Comparison of ENCODE assay signal across 5 cellular contexts in the genomic region with DNA sequence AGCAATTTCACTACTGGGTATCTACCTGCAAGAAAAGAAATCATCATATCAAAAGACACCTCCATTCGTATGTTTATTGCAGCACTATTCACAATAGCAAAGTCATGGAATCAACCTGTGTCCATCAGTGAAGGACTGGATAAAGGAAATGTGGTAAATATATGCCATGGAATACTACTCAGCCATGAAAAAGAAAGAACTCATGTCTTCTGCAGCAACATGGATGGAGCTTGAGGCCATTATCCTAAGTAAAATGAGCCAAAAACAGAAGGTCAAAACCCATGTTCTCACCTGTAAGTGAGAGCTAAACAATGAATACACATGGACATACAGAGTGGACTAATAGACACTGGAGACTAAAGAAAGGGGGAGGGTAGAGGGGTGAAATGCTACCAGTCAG.
TF ChIP-seq lines count a peak whose summit lies in the region.

No MANE protein-coding gene starts in this region.

TF ChIP-seq in SK-N-SH treated with all-trans-retinoic acid at 6 μM for 48 hours, 23 proteins besides CTCF, POLR2A, EP300 and RAD21:
- TF ChIP-seq ZFP3 (CRISPR knock-in tag; IDR thresholded peaks at IDR 0.05) (no peak), ZNF8 (CRISPR knock-in tag; IDR thresholded peaks at IDR 0.05) (0 out of 2 replicates have a peak, but pooled peaks have one; percentile 25), ISL1 (CRISPR knock-in tag; IDR thresholded peaks at IDR 0.05) (no peak), ESRRG (CRISPR knock-in tag; IDR thresholded peaks at IDR 0.05) (no peak), OSR1 (CRISPR knock-in tag; IDR thresholded peaks at IDR 0.05) (no peak)

TF ChIP-seq in SK-N-SH, 30 proteins besides CTCF, POLR2A, EP300 and RAD21 (continues in another document):
- TF ChIP-seq JUND (IDR thresholded peaks at IDR 0.05) (no peak), MXI1 (IDR thresholded peaks at IDR 0.05; ENCODE audit: low read depth, low read length) (no peak), GATA2 (CRISPR knock-in tag; IDR thresholded peaks at IDR 0.05) (no peak), NFIC (IDR thresholded peaks at IDR 0.05; ENCODE audit: borderline replicate concordance) (no peak), FOXM1 (IDR thresholded peaks at IDR 0.05; ENCODE audit: low read depth) (no peak), EZH2phosphoT487 (IDR thresholded peaks at IDR 0.05; ENCODE audit: borderline replicate concordance, low read depth) (no peak), USF1 (IDR thresholded peaks at IDR 0.05; ENCODE audit: borderline replicate concordance, low read depth) (no peak), TCF12 (IDR thresholded peaks at IDR 0.05) (no peak)
- TF ChIP-seq, protein P1, sequence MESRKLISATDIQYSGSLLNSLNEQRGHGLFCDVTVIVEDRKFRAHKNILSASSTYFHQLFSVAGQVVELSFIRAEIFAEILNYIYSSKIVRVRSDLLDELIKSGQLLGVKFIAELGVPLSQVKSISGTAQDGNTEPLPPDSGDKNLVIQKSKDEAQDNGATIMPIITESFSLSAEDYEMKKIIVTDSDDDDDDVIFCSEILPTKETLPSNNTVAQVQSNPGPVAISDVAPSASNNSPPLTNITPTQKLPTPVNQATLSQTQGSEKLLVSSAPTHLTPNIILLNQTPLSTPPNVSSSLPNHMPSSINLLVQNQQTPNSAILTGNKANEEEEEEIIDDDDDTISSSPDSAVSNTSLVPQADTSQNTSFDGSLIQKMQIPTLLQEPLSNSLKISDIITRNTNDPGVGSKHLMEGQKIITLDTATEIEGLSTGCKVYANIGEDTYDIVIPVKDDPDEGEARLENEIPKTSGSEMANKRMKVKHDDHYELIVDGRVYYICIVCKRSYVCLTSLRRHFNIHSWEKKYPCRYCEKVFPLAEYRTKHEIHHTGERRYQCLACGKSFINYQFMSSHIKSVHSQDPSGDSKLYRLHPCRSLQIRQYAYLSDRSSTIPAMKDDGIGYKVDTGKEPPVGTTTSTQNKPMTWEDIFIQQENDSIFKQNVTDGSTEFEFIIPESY (IDR thresholded peaks at IDR 0.05; ENCODE audit: borderline replicate concordance, low read depth), result no peak
- TF ChIP-seq, protein P2, sequence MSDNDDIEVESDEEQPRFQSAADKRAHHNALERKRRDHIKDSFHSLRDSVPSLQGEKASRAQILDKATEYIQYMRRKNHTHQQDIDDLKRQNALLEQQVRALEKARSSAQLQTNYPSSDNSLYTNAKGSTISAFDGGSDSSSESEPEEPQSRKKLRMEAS (IDR thresholded peaks at IDR 0.05; ENCODE audit: low read depth), result no peak

TF ChIP-seq in HEK293, 187 proteins besides CTCF, POLR2A, EP300 and RAD21:
- TF ChIP-seq ZNF146 (tag by site-specific recombination; IDR thresholded peaks at IDR 0.05) (peak; percentile 75), ZNF645 (tag by site-specific recombination; IDR thresholded peaks at IDR 0.05) (no peak)
- TF ChIP-seq, protein P3, sequence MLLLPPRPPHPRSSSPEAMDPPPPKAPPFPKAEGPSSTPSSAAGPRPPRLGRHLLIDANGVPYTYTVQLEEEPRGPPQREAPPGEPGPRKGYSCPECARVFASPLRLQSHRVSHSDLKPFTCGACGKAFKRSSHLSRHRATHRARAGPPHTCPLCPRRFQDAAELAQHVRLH (tag by site-specific recombination; IDR thresholded peaks at IDR 0.05), result peak; percentile 54; the same call in 1 of the 2 replicates

TF ChIP-seq in K562, 482 proteins besides CTCF, POLR2A, EP300 and RAD21:
- TF ChIP-seq ZNF146 (CRISPR knock-in tag; IDR thresholded peaks at IDR 0.05; ENCODE audit: unreplicated experiment) (peak; percentile 71), ZNF124 (CRISPR knock-in tag; IDR thresholded peaks at IDR 0.05) (no peak), PKNOX1 (IDR thresholded peaks at IDR 0.05) (no peak)
- TF ChIP-seq, protein P4, sequence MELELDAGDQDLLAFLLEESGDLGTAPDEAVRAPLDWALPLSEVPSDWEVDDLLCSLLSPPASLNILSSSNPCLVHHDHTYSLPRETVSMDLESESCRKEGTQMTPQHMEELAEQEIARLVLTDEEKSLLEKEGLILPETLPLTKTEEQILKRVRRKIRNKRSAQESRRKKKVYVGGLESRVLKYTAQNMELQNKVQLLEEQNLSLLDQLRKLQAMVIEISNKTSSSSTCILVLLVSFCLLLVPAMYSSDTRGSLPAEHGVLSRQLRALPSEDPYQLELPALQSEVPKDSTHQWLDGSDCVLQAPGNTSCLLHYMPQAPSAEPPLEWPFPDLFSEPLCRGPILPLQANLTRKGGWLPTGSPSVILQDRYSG (tag; conservative IDR thresholded peaks at IDR 0.05; ENCODE audit: low read depth), result no peak
TF ChIP-seq in K562: peak in this region for 1.

TF ChIP-seq in H1, 55 proteins besides CTCF, POLR2A, EP300 and RAD21:
- TF ChIP-seq RNF2 (IDR thresholded peaks at IDR 0.05; ENCODE audit: borderline replicate concordance, low read depth, low read length, missing control alignments, poor library complexity, severe bottlenecking) (no peak), KDM1A (IDR thresholded peaks at IDR 0.05; ENCODE audit: borderline replicate concordance, low read length) (0 out of 2 replicates have a peak, but pooled peaks have one; percentile 52)
